13 cellular contexts compared by ENCODE assay signal in the genomic region with DNA sequence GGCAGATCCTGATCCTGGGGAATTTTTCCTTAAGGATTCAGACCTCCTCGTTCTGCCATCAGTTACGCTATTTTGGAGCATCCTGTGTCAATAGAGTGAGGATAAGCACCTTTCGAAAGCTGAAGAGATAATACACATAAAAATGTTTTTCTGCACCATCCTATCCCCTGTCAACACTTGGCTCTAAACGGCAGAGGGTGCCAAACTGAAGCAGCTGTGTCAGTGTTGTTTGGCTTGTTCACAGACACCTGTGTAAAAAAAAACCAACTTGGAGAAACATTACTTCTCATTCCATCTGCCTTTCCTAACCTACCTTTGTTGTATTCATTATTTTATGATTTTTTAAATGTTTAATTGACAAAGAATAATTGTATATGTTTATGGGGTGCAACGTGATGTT.
DNase-seq lines count a peak whose midpoint lies in the region; ATAC-seq and TF ChIP-seq lines count a peak whose summit lies in the region.
"Had no signal": no experiment of that assay in that cellular context is flagged by ENCODE, and none has a peak within 500 bp of the region (broad histone marks: within the 10 kb centered on the region; RNA-seq: fewer than 3 reads in every experiment).

No MANE protein-coding gene starts in this region.

- H3K36me3 ChIP-seq in BE2C = no peaks in the 10 kb centered on the region
- no peaks in the 10 kb centered on the region; the same call in 1 of the 2 replicates for H3K36me3 ChIP-seq in PC-9 (ENCODE audit: low read depth)
- H3K36me3 ChIP-seq in MG63 = no peaks in the 10 kb centered on the region
- H3K36me3 ChIP-seq: upper lobe of right lung had no signal

- H3K4me2 ChIP-seq in PC-9 = no peak overlapping the region

- H3K27ac ChIP-seq in PC-9 = no peak overlapping the region
- H3K27ac ChIP-seq: epithelial cell of prostate, HL-60, upper lobe of right lung had no signal

- peak; percentile 38 for TF ChIP-seq CTCF in BE2C (IDR thresholded peaks at IDR 0.05; ENCODE audit: low read depth, low read length)
- TF ChIP-seq CTCF in PC-9 (conservative IDR thresholded peaks at IDR 0.05) = peak; percentile 41
- peak; percentile 36 for TF ChIP-seq CTCF in fibroblast of pulmonary artery (IDR thresholded peaks at IDR 0.05; ENCODE audit: low read length, missing control alignments)

- intact Hi-C loops in PC-9 (cut with micrococcal nuclease; ENCODE audit: unreplicated experiment) = no loop called here

- DNase-seq in BE2C (no peak), PC-9 (no peak), fibroblast of pulmonary artery (ENCODE audit: low read depth) (peak; percentile 39), MG63 (no peak), NOMO-1 (lab: John Stamatoyannopoulos, UW; ENCODE audit: unreplicated experiment in 2 of 2) (no peak)
- DNase-seq: EL, midbrain, upper lobe of right lung had no signal

- H3K27me3 ChIP-seq in BE2C = no peaks in the 10 kb centered on the region
- H3K27me3 ChIP-seq in PC-9 (ENCODE audit: insufficient read depth, low read depth) = no peaks in the 10 kb centered on the region
- no peaks in the 10 kb centered on the region for H3K27me3 ChIP-seq in MG63
- H3K27me3 ChIP-seq: upper lobe of right lung had no signal

- H3K79me2 ChIP-seq in PC-9 (ENCODE audit: low read depth) = no peaks in the 10 kb centered on the region

- H3K9me3 ChIP-seq in BE2C (no peaks in the 10 kb centered on the region), PC-9 (ENCODE audit: insufficient read depth, low read depth) (peaks cover 4% of the 10 kb centered on the region; the same call in 1 of the 2 replicates), MG63 (no peaks in the 10 kb centered on the region)
- H3K9me3 ChIP-seq: upper lobe of right lung had no signal

- POLR2A ChIA-PET in PC-9 (lab: Charles Lee; ENCODE audit: unreplicated experiment) = no interaction called here

- H3K4me1 ChIP-seq in BE2C = peaks cover 3% of the 10 kb centered on the region
- peaks cover 13% of the 10 kb centered on the region for H3K4me1 ChIP-seq in PC-9 (replicated peaks; ENCODE audit: insufficient read depth)
- H3K4me1 ChIP-seq: upper lobe of right lung had no signal

- no TSS peak for BruUV-seq in PC-9 (replicated peaks; lab: Mats Ljungman, UMichigan)

- H3K4me3 ChIP-seq in BE2C (ENCODE audit: low read depth, low read length) (no peak overlapping the region), PC-9 (no peak overlapping the region), fibroblast of pulmonary artery (replicated peaks; ENCODE audit: low read depth, low read length) (no peak overlapping the region), MG63 (no peak overlapping the region)
- H3K4me3 ChIP-seq: upper lobe of right lung had no signal

- H2AFZ ChIP-seq in PC-9 = no peak overlapping the region

- CTCF ChIA-PET in PC-9 (lab: Charles Lee) = interaction anchor here (0.6 kb wide), 2 partner anchors 31 to 157 kb away, joined by 3 to 4 read pairs; no protein-coding TSS in a partner anchor

- ATAC-seq in HG02623 (IDR thresholded peaks at IDR 0.05; ENCODE audit: unreplicated experiment) (peak; percentile 56), GM18868 (IDR thresholded peaks at IDR 0.05; ENCODE audit: unreplicated experiment) (no peak), HG03460 (IDR thresholded peaks at IDR 0.05; ENCODE audit: unreplicated experiment) (no peak)
- ATAC-seq: upper lobe of right lung had no signal

- H3F3A ChIP-seq in PC-9 (ENCODE audit: insufficient read depth, low read depth) = peaks cover 9% of the 10 kb centered on the region; the same call in 1 of the 2 replicates

- H4K20me1 ChIP-seq in PC-9 (ENCODE audit: insufficient read depth) = no peaks in the 10 kb centered on the region

- no peaks in the 10 kb centered on the region for H3K9me2 ChIP-seq in PC-9 (ENCODE audit: insufficient read depth)
